In the genomic region with DNA sequence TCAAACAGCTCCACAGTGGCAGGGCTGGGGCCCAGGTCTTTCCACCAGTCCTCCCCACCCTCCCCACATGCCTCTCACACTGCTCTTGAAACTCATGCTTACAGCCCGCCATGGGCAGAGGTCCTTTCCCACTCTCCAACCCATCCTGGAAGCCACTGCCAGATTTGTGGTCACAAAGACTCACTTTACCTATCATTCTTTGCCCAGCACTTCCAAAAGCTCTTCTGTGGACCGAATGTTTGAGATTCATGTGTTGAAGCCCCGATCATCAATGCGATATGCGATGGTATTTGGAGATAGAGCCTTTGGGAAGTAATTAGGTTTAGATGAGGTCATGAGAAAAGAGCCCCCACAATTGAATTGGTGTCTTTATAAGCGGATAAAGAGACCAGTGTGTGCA, we compare ENCODE assay signal across 9 cellular contexts.
"Had no signal": no experiment of that assay in that cellular context is flagged by ENCODE, and none has a peak within 500 bp of the region (broad histone marks: within the 10 kb centered on the region; RNA-seq: fewer than 3 reads in every experiment).

No MANE protein-coding gene starts in this region.

- H3K9me3 Mint-ChIP-seq: HFFc6 had no signal

- H3K27ac Mint-ChIP-seq: HFFc6 had no signal

- H3K4me1 ChIP-seq: HAP-1 had no signal

- FAIRE-seq: HTR-8/SVneo, K562 had no signal

- H3K36me3 ChIP-seq: HAP-1 had no signal

- H3K9me3 ChIP-seq: HAP-1 had no signal

- ATAC-seq: HCT116, K562 had no signal

- DNase-seq: GOT3, H7, HFFc6, IMR-90, KG1 had no signal

- H3K4me3 ChIP-seq: HAP-1, K562 had no signal

- H3K4me3 Mint-ChIP-seq: HFFc6 had no signal
